34 cellular contexts compared by ENCODE assay signal in genomic region chr5:143930561-143930960, GRCh38.
"Had no signal": no experiment of that assay in that cellular context is flagged by ENCODE, and none has a peak within 500 bp of the region (broad histone marks: within the 10 kb centered on the region; RNA-seq: fewer than 3 reads in every experiment).

No MANE protein-coding gene starts in this region.

- H3K27me3 ChIP-seq: MG63 had no signal

- DNase-seq: MG63, MM.1S, MV-4-11, NCI-H1048, NCI-H1092, NCI-H1092 treated with DMSO at 0.1 percent for 48 hours, NCI-H1105, NCI-H1105 treated with DMSO at 0.1 percent for 48 hours, NCI-H1417, NCI-H1417 treated with DMSO at 0.1 percent for 48 hours, NCI-H1436, NCI-H1436 treated with DMSO at 0.1 percent for 48 hours, NCI-H146, NCI-H1694, NCI-H1694 treated with DMSO at 0.1 percent for 48 hours, NCI-H187, NCI-H187 treated with DMSO at 0.1 percent for 48 hours, NCI-H1930, NCI-H2029, NCI-H2029 treated with DMSO at 0.1 percent for 48 hours, NCI-H2081, NCI-H2081 treated with DMSO at 0.1 percent for 48 hours, NCI-H2107, NCI-H2171, NCI-H2171 treated with DMSO at 0.1 percent for 48 hours, NCI-H2227 treated with DMSO at 0.1 percent for 48 hours, NCI-H226, NCI-H345, NCI-H446, NCI-H446 treated with DMSO at 0.1 percent for 48 hours, NCI-H510A, NCI-H510A treated with DMSO at 0.1 percent for 48 hours, NCI-H524, NCI-H524 treated with DMSO at 0.1 percent for 48 hours had no signal

- H3K36me3 ChIP-seq: MG63 had no signal

- H3K4me3 ChIP-seq: MG63 had no signal
